In genomic region chr19:5436101-5436947, GRCh38 we compare ENCODE assay signal across 1 cellular context.
TF ChIP-seq lines count a peak whose summit lies in the region.

No MANE protein-coding gene starts in this region.

TF ChIP-seq in HEK293, 187 proteins besides CTCF, POLR2A, EP300 and RAD21 (continued from another document):
- TF ChIP-seq ZNF398 (tag by site-specific recombination; IDR thresholded peaks at IDR 0.05) = peak; percentile 76
- no peak for TF ChIP-seq ZNF23 (tag by site-specific recombination; IDR thresholded peaks at IDR 0.05; ENCODE audit: borderline replicate concordance)
- no peak for TF ChIP-seq MEIS1 (CRISPR knock-in tag; IDR thresholded peaks at IDR 0.05; ENCODE audit: borderline replicate concordance)
- TF ChIP-seq ZBTB26 (tag by site-specific recombination; optimal IDR thresholded peaks at IDR 0.05) = peak; percentile 51
- TF ChIP-seq ZNF221 (tag by site-specific recombination; IDR thresholded peaks at IDR 0.05; ENCODE audit: borderline replicate concordance) = no peak
- peak; percentile 92 for TF ChIP-seq ZBTB10 (tag by site-specific recombination; IDR thresholded peaks at IDR 0.05)
- peak; percentile 53; the same call in 1 of the 2 replicates for TF ChIP-seq ZFHX2 (tag by site-specific recombination; conservative IDR thresholded peaks at IDR 0.05)
- peak; percentile 63 for TF ChIP-seq SP3 (tag by site-specific recombination; IDR thresholded peaks at IDR 0.05)
- TF ChIP-seq ZIC2 (tag by site-specific recombination; IDR thresholded peaks at IDR 0.05) = peak; percentile 44; the same call in 1 of the 2 replicates
- no peak for TF ChIP-seq ZNF677 (tag by site-specific recombination; IDR thresholded peaks at IDR 0.05)
- peak; percentile 51; the same call in 1 of the 2 replicates for TF ChIP-seq ZEB2 (tag by site-specific recombination; IDR thresholded peaks at IDR 0.05)
- TF ChIP-seq PRDM6 (tag by site-specific recombination; IDR thresholded peaks at IDR 0.05) = no peak
- TF ChIP-seq ATF2 (tag by site-specific recombination; IDR thresholded peaks at IDR 0.05; ENCODE audit: low read depth) = peak; percentile 91
- no peak for TF ChIP-seq ZNF473 (tag by site-specific recombination; IDR thresholded peaks at IDR 0.05)
- TF ChIP-seq ZBTB20 (tag by site-specific recombination; IDR thresholded peaks at IDR 0.05) = peak; percentile 93
- peak; percentile 90 for TF ChIP-seq SP2 (tag by site-specific recombination; IDR thresholded peaks at IDR 0.05)
- no peak for TF ChIP-seq FEZF1 (tag by site-specific recombination; IDR thresholded peaks at IDR 0.05)
